In the genomic region with DNA sequence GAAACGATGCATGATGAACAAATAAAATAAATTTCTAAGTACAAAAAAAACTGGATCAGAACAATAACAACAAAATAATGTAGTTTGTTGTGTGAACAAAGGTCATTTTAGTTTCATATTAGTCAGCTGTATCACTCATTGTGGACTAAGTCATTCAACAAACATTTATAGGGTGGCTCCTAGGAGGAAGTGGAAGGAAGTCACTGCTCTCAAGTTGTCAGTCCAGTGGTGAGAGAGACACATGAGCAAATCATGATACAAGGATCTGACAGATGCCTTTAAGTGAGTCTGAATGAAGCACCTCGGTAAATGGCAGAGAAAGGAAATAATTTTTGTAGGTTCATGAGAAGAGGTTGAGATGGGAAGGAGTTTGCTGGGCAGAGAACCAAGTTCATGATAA, we compare ENCODE assay signal across 21 cellular contexts. TPM values are rescaled to one million over a fixed set of nuclear protein-coding genes. Genes with fewer than 3 reads are reported as not detected.
DNase-seq lines count a peak whose midpoint lies in the region; ATAC-seq and TF ChIP-seq lines count a peak whose summit lies in the region.
"Had no signal": no experiment of that assay in that cellular context is flagged by ENCODE, and none has a peak within 500 bp of the region (broad histone marks: within the 10 kb centered on the region; RNA-seq: fewer than 3 reads in every experiment).

No MANE protein-coding gene starts in this region.

- H3K9me3 Mint-ChIP-seq in activated CD8-positive, alpha-beta T cell treated with anti-CD3 and anti-CD28 coated beads, Interleukin-2, amount 10 ng/mL, durations not matched to agents 7 days and 5 days (ENCODE audit: insufficient read depth) = no peaks in the 10 kb centered on the region
- H3K9me3 Mint-ChIP-seq in T-helper 2 cell treated with Interferon-gamma antibody and Interleukin-4, amounts not matched to agents 5 μg/mL and 100 μg/mL, for 36 hours = no peaks in the 10 kb centered on the region
- H3K9me3 Mint-ChIP-seq: stimulated activated memory B cell treated with anti-CD40 and anti-IgM and Interleukin-4, amounts not matched to agents 10 μg/mL and 1 μg/mL and 100 μg/mL, for 72 hours; T-cell had no signal

- no peak for TF ChIP-seq POLR2A in transverse colon (IDR thresholded peaks at IDR 0.05)

- no peak for ATAC-seq in activated CD8-positive, alpha-beta T cell treated with anti-CD3 and anti-CD28 coated beads, Interleukin-2, amount 10 ng/mL, durations not matched to agents 7 days and 5 days
- ATAC-seq: gastroesophageal sphincter; stimulated activated memory B cell treated with anti-CD40 and anti-IgM and Interleukin-4, amounts not matched to agents 10 μg/mL and 1 μg/mL and 100 μg/mL, for 72 hours; T-cell had no signal

- H3K9me3 ChIP-seq in transverse colon = no peaks in the 10 kb centered on the region
- H3K9me3 ChIP-seq: adrenal gland, gastroesophageal sphincter, pancreas had no signal

- no peaks in the 10 kb centered on the region for H3K27me3 ChIP-seq in transverse colon
- H3K27me3 ChIP-seq in dorsolateral prefrontal cortex = peaks cover 0 to 6% (median 0%) of the 10 kb centered on the region in 45 donors
- H3K27me3 ChIP-seq: adrenal gland, gastroesophageal sphincter, pancreas had no signal

- H3K27me3 Mint-ChIP-seq in activated CD8-positive, alpha-beta T cell treated with anti-CD3 and anti-CD28 coated beads, Interleukin-2, amount 10 ng/mL, durations not matched to agents 7 days and 5 days (ENCODE audit: low read depth) = peaks cover 2% of the 10 kb centered on the region
- H3K27me3 Mint-ChIP-seq in T-helper 2 cell treated with Interferon-gamma antibody and Interleukin-4, amounts not matched to agents 5 μg/mL and 100 μg/mL, for 36 hours (ENCODE audit: low read depth) = no peaks in the 10 kb centered on the region

- no peaks in the 10 kb centered on the region for H3K36me3 Mint-ChIP-seq in activated CD8-positive, alpha-beta T cell treated with anti-CD3 and anti-CD28 coated beads, Interleukin-2, amount 10 ng/mL, durations not matched to agents 7 days and 5 days (ENCODE audit: low read depth)
- H3K36me3 Mint-ChIP-seq in T-helper 2 cell treated with Interferon-gamma antibody and Interleukin-4, amounts not matched to agents 5 μg/mL and 100 μg/mL, for 36 hours (ENCODE audit: low read depth) = no peaks in the 10 kb centered on the region
- H3K36me3 Mint-ChIP-seq: CD4-positive, alpha-beta memory T cell; stimulated activated memory B cell treated with anti-CD40 and anti-IgM and Interleukin-4, amounts not matched to agents 10 μg/mL and 1 μg/mL and 100 μg/mL, for 72 hours; T-cell had no signal

- no peaks in the 10 kb centered on the region for H3K4me1 Mint-ChIP-seq in activated CD8-positive, alpha-beta T cell treated with anti-CD3 and anti-CD28 coated beads, Interleukin-2, amount 10 ng/mL, durations not matched to agents 7 days and 5 days (ENCODE audit: low read depth)
- H3K4me1 Mint-ChIP-seq in T-helper 2 cell treated with Interferon-gamma antibody and Interleukin-4, amounts not matched to agents 5 μg/mL and 100 μg/mL, for 36 hours (ENCODE audit: low read depth) = no peaks in the 10 kb centered on the region
- H3K4me1 Mint-ChIP-seq: CD4-positive, alpha-beta memory T cell; stimulated activated memory B cell treated with anti-CD40 and anti-IgM and Interleukin-4, amounts not matched to agents 10 μg/mL and 1 μg/mL and 100 μg/mL, for 72 hours; T-cell had no signal

- POLR2A ChIA-PET in activated CD8-positive, alpha-beta T cell treated with anti-CD3 and anti-CD28 coated beads, Interleukin-2, amount 10 ng/mL, durations not matched to agents 7 days and 5 days (lab: Charles Lee) = no interaction called here

- no peak overlapping the region for H3K27ac Mint-ChIP-seq in activated CD8-positive, alpha-beta T cell treated with anti-CD3 and anti-CD28 coated beads, Interleukin-2, amount 10 ng/mL, durations not matched to agents 7 days and 5 days
- no peak overlapping the region for H3K27ac Mint-ChIP-seq in T-helper 2 cell treated with Interferon-gamma antibody and Interleukin-4, amounts not matched to agents 5 μg/mL and 100 μg/mL, for 36 hours
- H3K27ac Mint-ChIP-seq: CD4-positive, alpha-beta memory T cell; stimulated activated memory B cell treated with anti-CD40 and anti-IgM and Interleukin-4, amounts not matched to agents 10 μg/mL and 1 μg/mL and 100 μg/mL, for 72 hours; T-cell had no signal

- H3K4me3 ChIP-seq in epithelial cell of esophagus (ENCODE audit: low read length) = no peak overlapping the region
- H3K4me3 ChIP-seq in transverse colon = no peak overlapping the region
- H3K4me3 ChIP-seq in dorsolateral prefrontal cortex = no peak overlapping the region
- H3K4me3 ChIP-seq: adrenal gland, gastroesophageal sphincter, pancreas had no signal

- no peak overlapping the region for H3K4me3 Mint-ChIP-seq in activated CD8-positive, alpha-beta T cell treated with anti-CD3 and anti-CD28 coated beads, Interleukin-2, amount 10 ng/mL, durations not matched to agents 7 days and 5 days
- no peak overlapping the region for H3K4me3 Mint-ChIP-seq in T-helper 2 cell treated with Interferon-gamma antibody and Interleukin-4, amounts not matched to agents 5 μg/mL and 100 μg/mL, for 36 hours
- H3K4me3 Mint-ChIP-seq: CD4-positive, alpha-beta memory T cell; stimulated activated memory B cell treated with anti-CD40 and anti-IgM and Interleukin-4, amounts not matched to agents 10 μg/mL and 1 μg/mL and 100 μg/mL, for 72 hours; T-cell had no signal

- TF ChIP-seq EP300 in transverse colon (IDR thresholded peaks at IDR 0.05; ENCODE audit: low read depth) = no peak

- DNase-seq in HT1080 (ENCODE audit: low read depth) (peak; percentile 21), OCI-M1 (lab: John Stamatoyannopoulos, UW) (peak; percentile 11), epithelial cell of esophagus (ENCODE audit: low read depth) (peak; percentile 69), transverse colon (no peak), dorsolateral prefrontal cortex (no peak)
- no peak for DNase-seq in activated CD8-positive, alpha-beta T cell treated with anti-CD3 and anti-CD28 coated beads, Interleukin-2, amount 10 ng/mL, durations not matched to agents 7 days and 5 days
- DNase-seq in T-helper 2 cell treated with Interferon-gamma antibody and Interleukin-4, amounts not matched to agents 5 μg/mL and 100 μg/mL, for 36 hours (ENCODE audit: low spot score) = no peak
- DNase-seq: activated CD4-positive, alpha-beta T cell treated with anti-CD3 and anti-CD28 coated beads, Interleukin-2, amount 50 U/mL, for 48 hours; activated gamma-delta T cell; adrenal gland; CD4-positive, alpha-beta memory T cell; DMS79; KG1; pancreas; SHP77; stimulated activated CD4-positive, alpha-beta T cell treated with anti-CD3 and anti-CD28 coated beads, Interleukin-1b, Interleukin-23, amount 100 ng/mL, for 48 hours; T-cell; WERI-Rb-1 had no signal

- intact Hi-C loops in transverse colon (cut with DNase I; ENCODE audit: low total_unique reads) (no loop called here), dorsolateral prefrontal cortex (cut with DNase I) (no loop called here)

- 74 to 76% methylated on average over 2 of the region's 2 CpGs for WGBS in transverse colon (ENCODE audit: low coverage in 1 of 2), 2 donors

- TF ChIP-seq CTCF in epithelial cell of esophagus (IDR thresholded peaks at IDR 0.05; ENCODE audit: insufficient read depth, low read depth, low read length, missing control alignments) (no peak), transverse colon (IDR thresholded peaks at IDR 0.05) (no peak), dorsolateral prefrontal cortex (IDR thresholded peaks at IDR 0.05 in 54 of 56, conservative IDR thresholded peaks at IDR 0.05 in 2 of 56; ENCODE audit: low read depth in 1 of 56, partially characterized antibody in 56 of 56) (no peak)

- in situ Hi-C loops in transverse colon (cut with MboI; ENCODE audit: low pct_ligation_motif_present in 1 of 4, low pct_unique_long_range_greater_than_20kb in 1 of 4, low sequenced_read_pairs in 3 of 4) = no loop called here

- CTCF ChIA-PET in activated CD8-positive, alpha-beta T cell treated with anti-CD3 and anti-CD28 coated beads, Interleukin-2, amount 10 ng/mL, durations not matched to agents 7 days and 5 days (lab: Charles Lee) = no interaction called here

- no peaks in the 10 kb centered on the region for H3K36me3 ChIP-seq in transverse colon
- H3K36me3 ChIP-seq: adrenal gland, gastroesophageal sphincter, pancreas, WERI-Rb-1 had no signal

- H3K27ac ChIP-seq in transverse colon (peak overlapping the region in 3 of 4 donors; percentile 35 to 51 (median 44)), dorsolateral prefrontal cortex (no peak overlapping the region)
- H3K27ac ChIP-seq: adrenal gland, gastroesophageal sphincter, pancreas, WERI-Rb-1 had no signal

- H3K4me1 ChIP-seq in transverse colon = no peaks in the 10 kb centered on the region
- H3K4me1 ChIP-seq: adrenal gland, gastroesophageal sphincter, pancreas had no signal

RNA-seq across cellular contexts. Expression of gene EPDR1, which starts 56.8 kb away (rescaled TPM):
- total RNA-seq in HT1080 (2014; rRNA removed; shearing (Covaris generic)) = 44.0 and 48.6 TPM in 2 replicates
- 29.8 and 32.9 TPM in 2 replicates for polyA plus RNA-seq in HT1080 (2015; cell fraction: cytosol; rRNA removed)
- 22.3 and 24.6 TPM in 2 replicates for polyA plus RNA-seq in HT1080 (2015; cell fraction: nucleus; rRNA removed)
- total RNA-seq in transverse colon (10 to 100 TPM; 19.1 to 47.0 (median 28.2) TPM), dorsolateral prefrontal cortex (100 to 1,000 TPM in 49 of 120 experiments, 10 to 100 TPM in 71; 32.7 to 149 (median 95.6) TPM)
- total RNA-seq in activated CD8-positive, alpha-beta T cell treated with anti-CD3 and anti-CD28 coated beads, Interleukin-2, amount 10 ng/mL, durations not matched to agents 7 days and 5 days = 1 to 10 TPM in 1 of 2 experiments, under 1 TPM in 1; 0.52 to 1.0 TPM
- polyA plus RNA-seq: keratinocyte had no signal

Comparison
In these comparisons a context has a peak if more than half of its experiments do, and no peak if none do; other contexts are left out.
1. DNase-seq: peak in HT1080 (single experiment), OCI-M1 (single experiment) and epithelial cell of esophagus (single experiment); none in transverse colon (single experiment), activated CD8-positive, alpha-beta T cell treated with anti-CD3 and anti-CD28 coated beads, Interleukin-2, amount 10 ng/mL, durations not matched to agents 7 days and 5 days (single experiment), dorsolateral prefrontal cortex (0 of 10) and T-helper 2 cell treated with Interferon-gamma antibody and Interleukin-4, amounts not matched to agents 5 μg/mL and 100 μg/mL, for 36 hours (single experiment).
2. H3K27ac ChIP-seq: peak in transverse colon (3 of 4); none in dorsolateral prefrontal cortex (0 of 59).
3. RNA of gene EPDR1, which starts 56.8 kb away (total RNA-seq): 32.7 to 149 TPM in dorsolateral prefrontal cortex, 44.0 to 48.6 TPM in HT1080 and 19.1 to 47.0 TPM in transverse colon; 0.52 to 1.0 TPM in activated CD8-positive, alpha-beta T cell treated with anti-CD3 and anti-CD28 coated beads, Interleukin-2, amount 10 ng/mL, durations not matched to agents 7 days and 5 days; every median in the first group is over 4 times any median in the second.